ENCODE assay signal across 9 cellular contexts in the genomic region with DNA sequence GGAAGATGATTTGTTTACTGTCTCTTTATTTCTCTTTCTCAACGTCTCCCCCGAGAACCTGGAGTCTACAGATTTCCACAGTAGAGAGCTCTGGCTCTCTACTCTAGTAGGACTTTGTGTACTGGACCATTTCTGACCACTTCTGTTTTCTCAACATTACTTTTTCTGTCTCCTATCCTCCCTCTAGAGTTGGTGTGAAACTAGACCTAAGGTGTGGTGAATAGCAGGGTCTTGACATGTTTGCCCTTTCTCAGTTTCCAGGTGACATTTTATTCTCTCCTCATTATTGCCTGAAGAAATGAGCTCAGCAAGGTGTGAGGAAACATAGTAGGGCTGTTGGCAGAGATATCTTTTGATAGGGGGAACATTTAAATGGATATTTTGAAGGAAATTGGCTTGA.
DNase-seq lines count a peak whose midpoint lies in the region; ATAC-seq and TF ChIP-seq lines count a peak whose summit lies in the region.
"Had no signal": no experiment of that assay in that cellular context is flagged by ENCODE, and none has a peak within 500 bp of the region (broad histone marks: within the 10 kb centered on the region; RNA-seq: fewer than 3 reads in every experiment).

No MANE protein-coding gene starts in this region.

- WGBS in hepatocyte (ENCODE audit: low lambda C conversion rate, missing lambda C conversion rate): 88% methylated on average over 2 of the region's 2 CpGs

- no peaks in the 10 kb centered on the region for H3K9me3 ChIP-seq in hepatocyte (ENCODE audit: low read depth)
- H3K9me3 ChIP-seq: sigmoid colon had no signal

- no peaks in the 10 kb centered on the region for H3K27me3 ChIP-seq in hepatocyte
- H3K27me3 ChIP-seq: sigmoid colon had no signal

- H3K4me2 ChIP-seq in hepatocyte: no peak overlapping the region

- no peaks in the 10 kb centered on the region for H3K79me2 ChIP-seq in hepatocyte

- H4K20me1 ChIP-seq in hepatocyte (ENCODE audit: insufficient read depth, poor library complexity, severe bottlenecking): no peaks in the 10 kb centered on the region

- no peak for DNase-seq in hepatocyte (ENCODE audit: low spot score)
- DNase-seq in GM19238 (ENCODE audit: insufficient read length, low spot score): no peak
- DNase-seq in SIG-M5 (lab: John Stamatoyannopoulos, UW): no peak
- DNase-seq: glutamatergic neuron, sigmoid colon had no signal

- H3K4me1 ChIP-seq in hepatocyte (ENCODE audit: insufficient read depth): peaks cover 27% of the 10 kb centered on the region

- H3K36me3 ChIP-seq in hepatocyte (replicated peaks; ENCODE audit: insufficient read depth, low read depth): no peaks in the 10 kb centered on the region
- H3K36me3 ChIP-seq: sigmoid colon had no signal

- no peaks in the 10 kb centered on the region for H3K9me2 ChIP-seq in hepatocyte (replicated peaks; ENCODE audit: insufficient read depth)

- no peak overlapping the region for H2AFZ ChIP-seq in hepatocyte

- ATAC-seq in GM18868 (IDR thresholded peaks at IDR 0.05; ENCODE audit: unreplicated experiment) (peak; percentile 79), GM21528 (IDR thresholded peaks at IDR 0.05; ENCODE audit: low FRiP score, unreplicated experiment) (peak; percentile 69), HG03135 (IDR thresholded peaks at IDR 0.05; ENCODE audit: unreplicated experiment) (peak; percentile 84), GM21515 (IDR thresholded peaks at IDR 0.05; ENCODE audit: unreplicated experiment) (no peak)

- no peak overlapping the region for H3K4me3 ChIP-seq in hepatocyte
- H3K4me3 ChIP-seq: sigmoid colon had no signal

- TF ChIP-seq CTCF in hepatocyte (IDR thresholded peaks at IDR 0.05; ENCODE audit: poor library complexity): no peak

- peak overlapping the region; percentile 92 for H3K27ac ChIP-seq in hepatocyte
